In the genomic region with DNA sequence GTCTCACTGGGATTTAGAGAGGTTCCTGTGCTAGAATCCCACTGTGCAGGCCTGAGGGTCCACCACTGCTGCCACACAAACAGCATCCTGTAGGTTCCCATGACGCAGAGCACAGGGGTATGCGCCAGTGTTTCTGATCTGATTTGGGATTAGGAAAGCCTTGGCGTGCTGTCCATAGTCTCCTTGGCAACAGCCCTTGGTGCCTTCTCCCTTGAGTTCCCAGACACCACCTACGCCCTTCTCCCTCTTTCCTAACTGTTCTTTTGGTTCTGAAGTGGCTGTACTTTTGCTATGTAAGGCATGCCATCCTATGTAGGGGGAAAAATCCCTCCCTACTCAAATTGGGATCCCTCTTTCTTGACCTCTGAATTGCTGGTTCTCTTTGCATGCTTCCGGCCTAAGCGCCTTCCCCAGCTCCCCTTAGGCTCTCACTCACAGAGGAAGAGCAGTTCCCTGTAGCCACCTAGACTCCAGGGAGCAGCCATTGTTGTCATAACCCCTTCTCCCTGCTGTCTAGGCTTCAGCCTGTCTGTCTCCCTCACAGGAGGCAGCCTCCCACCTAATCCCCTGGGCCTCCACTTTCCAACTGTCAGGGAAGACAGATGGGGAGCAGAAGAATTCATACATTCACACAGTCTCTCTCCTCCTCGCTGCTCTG, we compare ENCODE assay signal across 9 cellular contexts. TPM values are rescaled to one million over a fixed set of nuclear protein-coding genes. Genes with fewer than 3 reads are reported as not detected.
DNase-seq lines count a peak whose midpoint lies in the region; ATAC-seq and TF ChIP-seq lines count a peak whose summit lies in the region.
"Had no signal": no experiment of that assay in that cellular context is flagged by ENCODE, and none has a peak within 500 bp of the region (broad histone marks: within the 10 kb centered on the region; RNA-seq: fewer than 3 reads in every experiment).

No MANE protein-coding gene starts in this region.

- H3K9me3 ChIP-seq in HUES64 (ENCODE audit: insufficient read depth, low read depth, low read length) (no peaks in the 10 kb centered on the region), thymus (ENCODE audit: control insufficient read depth) (no peaks in the 10 kb centered on the region), ovary (no peaks in the 10 kb centered on the region)
- H3K9me3 ChIP-seq: psoas muscle had no signal

- CTCF ChIA-PET in activated CD4-positive, alpha-beta T cell treated with anti-CD3 and anti-CD28 coated beads, Interleukin-2, amount 10 ng/mL, durations not matched to agents 7 days and 5 days (lab: Charles Lee) = interaction anchor here (0.6 kb wide), 1 partner anchor 615 kb away, joined by 3 read pairs; no protein-coding TSS in a partner anchor

- peak overlapping the region; percentile 42 for H3K4me3 Mint-ChIP-seq in activated CD4-positive, alpha-beta T cell treated with anti-CD3 and anti-CD28 coated beads, Interleukin-2, amount 10 ng/mL, durations not matched to agents 7 days and 5 days
- no peak overlapping the region for H3K4me3 Mint-ChIP-seq in immature natural killer cell

- peak overlapping the region; percentile 55; the same call in 1 of the 2 replicates for H3K9ac ChIP-seq in HUES64 (ENCODE audit: low read depth, low read length)

- H3K4me3 ChIP-seq in HUES64 (ENCODE audit: low read length) = peak overlapping the region; percentile 22; the same call in 1 of the 2 replicates
- H3K4me3 ChIP-seq in fibroblast of mammary gland (ENCODE audit: control insufficient read depth, low read depth, low read length) = no peak overlapping the region
- H3K4me3 ChIP-seq in thymus (ENCODE audit: low read length) = peak overlapping the region; percentile 51
- no peak overlapping the region for H3K4me3 ChIP-seq in ovary
- H3K4me3 ChIP-seq: psoas muscle had no signal

- peak overlapping the region; percentile 85 for H3K27ac Mint-ChIP-seq in activated CD4-positive, alpha-beta T cell treated with anti-CD3 and anti-CD28 coated beads, Interleukin-2, amount 10 ng/mL, durations not matched to agents 7 days and 5 days
- H3K27ac Mint-ChIP-seq in immature natural killer cell = peak overlapping the region in 2 of 6 donors; percentile 19 to 41

- POLR2A ChIA-PET in activated CD4-positive, alpha-beta T cell treated with anti-CD3 and anti-CD28 coated beads, Interleukin-2, amount 10 ng/mL, durations not matched to agents 7 days and 5 days (lab: Charles Lee) = no interaction called here

- intact Hi-C loops in ovary (cut with DNase I) = loop anchor here in 1 of 4 donors (10.0 kb wide), 1 partner anchor 345 kb away; no protein-coding TSS in a partner anchor

- no peak for DNase-seq in activated CD4-positive, alpha-beta T cell treated with anti-CD3 and anti-CD28 coated beads, Interleukin-2, amount 10 ng/mL, durations not matched to agents 7 days and 5 days
- DNase-seq in activated CD4-positive, alpha-beta T cell treated with anti-CD3 and anti-CD28 coated beads for 48 hours = no peak
- DNase-seq in fibroblast of mammary gland (ENCODE audit: low read depth) (peak; percentile 68), immature natural killer cell (no peak), ovary (no peak)
- DNase-seq: psoas muscle had no signal

- no peaks in the 10 kb centered on the region for H3K27me3 Mint-ChIP-seq in activated CD4-positive, alpha-beta T cell treated with anti-CD3 and anti-CD28 coated beads, Interleukin-2, amount 10 ng/mL, durations not matched to agents 7 days and 5 days
- H3K27me3 Mint-ChIP-seq in immature natural killer cell (ENCODE audit: low read depth in 3 of 3) = peaks cover 0 to 2% (median under 1%) of the 10 kb centered on the region in 3 donors

- no peak for TF ChIP-seq POLR2A in ovary (IDR thresholded peaks at IDR 0.05)

- H3K27me3 ChIP-seq in HUES64 (ENCODE audit: insufficient read depth, low read length) = no peaks in the 10 kb centered on the region
- H3K27me3 ChIP-seq in thymus (ENCODE audit: control insufficient read depth, insufficient read depth) = no peaks in the 10 kb centered on the region
- H3K27me3 ChIP-seq in ovary = no peaks in the 10 kb centered on the region

- no peaks in the 10 kb centered on the region for H3K36me3 ChIP-seq in HUES64 (ENCODE audit: insufficient read depth, low read length)
- no peaks in the 10 kb centered on the region for H3K36me3 ChIP-seq in thymus (ENCODE audit: control insufficient read depth, insufficient read depth)
- no peaks in the 10 kb centered on the region for H3K36me3 ChIP-seq in ovary

- H3K36me3 Mint-ChIP-seq in activated CD4-positive, alpha-beta T cell treated with anti-CD3 and anti-CD28 coated beads, Interleukin-2, amount 10 ng/mL, durations not matched to agents 7 days and 5 days (ENCODE audit: low read depth) = no peaks in the 10 kb centered on the region
- no peaks in the 10 kb centered on the region for H3K36me3 Mint-ChIP-seq in immature natural killer cell

- H3K27ac ChIP-seq in HUES64 (ENCODE audit: low read depth, low read length) (peak overlapping the region; percentile 81), thymus (ENCODE audit: low read depth) (peak overlapping the region; percentile 95), ovary (no peak overlapping the region)
- H3K27ac ChIP-seq: psoas muscle had no signal

- H3K9me3 Mint-ChIP-seq in activated CD4-positive, alpha-beta T cell treated with anti-CD3 and anti-CD28 coated beads, Interleukin-2, amount 10 ng/mL, durations not matched to agents 7 days and 5 days = no peaks in the 10 kb centered on the region
- H3K9me3 Mint-ChIP-seq in immature natural killer cell = no peaks in the 10 kb centered on the region

- peaks cover 26% of the 10 kb centered on the region for H3K4me1 ChIP-seq in HUES64 (ENCODE audit: insufficient read depth, low read length)
- peaks cover 21% of the 10 kb centered on the region for H3K4me1 ChIP-seq in thymus (ENCODE audit: control insufficient read depth, insufficient read depth, low read length)
- H3K4me1 ChIP-seq in ovary (ENCODE audit: insufficient read depth) = peaks cover 3% of the 10 kb centered on the region

- WGBS in HUES64 = 72% methylated on average over 6 of the region's 7 CpGs
- WGBS in thymus = 84% methylated on average over 7 of the region's 7 CpGs
- 78 to 80% (median 79%) methylated on average over 7 of the region's 7 CpGs for WGBS in ovary, 3 donors

- no peak for TF ChIP-seq EP300 in ovary (IDR thresholded peaks at IDR 0.05)

- peaks cover 13% of the 10 kb centered on the region for H3K4me1 Mint-ChIP-seq in activated CD4-positive, alpha-beta T cell treated with anti-CD3 and anti-CD28 coated beads, Interleukin-2, amount 10 ng/mL, durations not matched to agents 7 days and 5 days
- peaks cover 8 to 9% of the 10 kb centered on the region in 2 donors for H3K4me1 Mint-ChIP-seq in immature natural killer cell

- ATAC-seq in GM21367 (IDR thresholded peaks at IDR 0.05; ENCODE audit: unreplicated experiment) = no peak

- TF ChIP-seq CTCF in fibroblast of mammary gland (conservative IDR thresholded peaks at IDR 0.05; ENCODE audit: control insufficient read depth, insufficient read depth, low read depth, low read length) (no peak), ovary (IDR thresholded peaks at IDR 0.05) (no peak)

RNA-seq across cellular contexts. Expression of gene RIC8B, which starts 14.8 kb away (rescaled TPM):
- total RNA-seq in activated CD4-positive, alpha-beta T cell treated with anti-CD3 and anti-CD28 coated beads, Interleukin-2, amount 10 ng/mL, durations not matched to agents 7 days and 5 days = 10 to 100 TPM; 13.6 to 14.0 TPM
- 16.8 TPM for polyA plus RNA-seq in HUES64 (2013, experiment 1 of 2)
- polyA plus RNA-seq in HUES64 (2013, experiment 2 of 2) = 16.0 TPM
- polyA plus RNA-seq in thymus = 5.8 TPM
- polyA plus RNA-seq in immature natural killer cell = 1 to 10 TPM; 1.8 to 5.0 (median 4.4) TPM
- total RNA-seq in ovary = 10 to 100 TPM in 6 of 7 donors, 1 to 10 TPM in 1; 8.3 to 26.7 (median 16.8) TPM
- polyA plus RNA-seq in ovary = 10 to 100 TPM in 1 of 2 donors, 1 to 10 TPM in 1; 6.9 to 16.0 TPM

Comparison
In these comparisons a context has a peak if more than half of its experiments do, and no peak if none do; other contexts are left out.
1. H3K27ac ChIP-seq: peak in HUES64 (single experiment) and thymus (single experiment); none in ovary (0 of 2).
2. H3K4me3 ChIP-seq: peak in HUES64 (single experiment) and thymus (single experiment); none in fibroblast of mammary gland (single experiment) and ovary (single experiment).